Comparison of ENCODE assay signal across 1 cellular context in the genomic region with DNA sequence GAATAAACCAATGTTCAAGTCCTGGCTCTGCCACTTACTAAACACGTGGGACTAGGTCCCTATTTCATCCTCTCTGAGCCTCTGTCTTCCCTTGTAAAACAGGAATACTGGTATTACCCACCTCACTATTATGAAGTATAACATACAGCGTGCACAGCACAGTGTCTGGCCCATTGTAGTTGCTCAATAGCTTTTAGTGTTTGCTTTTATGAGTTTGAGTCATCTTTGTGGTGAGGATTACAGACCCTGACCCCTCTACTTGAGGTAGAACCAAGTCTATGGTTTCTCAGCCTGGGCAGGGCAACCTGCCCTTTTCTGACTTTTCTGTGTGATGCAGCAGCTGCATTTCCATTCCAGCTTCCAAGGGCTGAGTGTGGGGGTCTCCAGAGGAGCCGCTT.
A peak's percentile ranks its signal among the peaks of the same experiment; 100 is the strongest.
TF ChIP-seq lines count a peak whose summit lies in the region.

No MANE protein-coding gene starts in this region.

TF ChIP-seq in IMR-90, 13 proteins besides CTCF, POLR2A, EP300 and RAD21 (continued from another document):
- TF ChIP-seq FOS (IDR thresholded peaks at IDR 0.05; ENCODE audit: low read depth, low read length), result 0 out of 2 replicates have a peak, but pooled peaks have one; percentile 17
- TF ChIP-seq NFE2L2 (IDR thresholded peaks at IDR 0.05; ENCODE audit: low read depth, low read length), result no peak
TF ChIP-seq in IMR-90: peak in this region for 2.
